In genomic region chr12:13223941-13224340, GRCh38 we compare ENCODE assay signal across 22 cellular contexts. TPM values are rescaled to one million over a fixed set of nuclear protein-coding genes. Genes with fewer than 3 reads are reported as not detected.
DNase-seq lines count a peak whose midpoint lies in the region; ATAC-seq and TF ChIP-seq lines count a peak whose summit lies in the region.
"Had no signal": no experiment of that assay in that cellular context is flagged by ENCODE, and none has a peak within 500 bp of the region (broad histone marks: within the 10 kb centered on the region; RNA-seq: fewer than 3 reads in every experiment).

No MANE protein-coding gene starts in this region.

- ATAC-seq in HG02885 (IDR thresholded peaks at IDR 0.05; ENCODE audit: poor library complexity, unreplicated experiment) = no peak
- ATAC-seq: K562; left lung; mucosa of descending colon; stimulated activated naive CD8-positive, alpha-beta T cell treated with anti-CD3 and anti-CD28 coated beads, Interleukin-15, amount 100 ng/mL, for 72 hours; WTC11 had no signal

- H3K9me3 ChIP-seq in SJCRH30 (replicated peaks) (no peaks in the 10 kb centered on the region), subcutaneous abdominal adipose tissue (ENCODE audit: control insufficient read depth in 5 of 5, low read length in 5 of 5) (no peaks in the 10 kb centered on the region)
- H3K9me3 ChIP-seq: left lung, mucosa of descending colon, psoas muscle, transverse colon had no signal

- H3K4me1 ChIP-seq in SJCRH30 = peaks cover 25% of the 10 kb centered on the region
- peaks cover 4 to 25% (median 18%) of the 10 kb centered on the region in 5 donors for H3K4me1 ChIP-seq in subcutaneous abdominal adipose tissue (ENCODE audit: control insufficient read depth in 5 of 5, insufficient read depth in 5 of 5, low read length in 5 of 5)
- H3K4me1 ChIP-seq: neural progenitor cell, psoas muscle had no signal

- H3K36me3 ChIP-seq in SJCRH30 (no peaks in the 10 kb centered on the region), subcutaneous abdominal adipose tissue (ENCODE audit: control insufficient read depth in 5 of 5, insufficient read depth in 5 of 5, low read length in 5 of 5) (peaks cover 0 to 2% (median under 1%) of the 10 kb centered on the region in 5 donors)
- H3K36me3 ChIP-seq: left lung, neural progenitor cell, transverse colon had no signal

- TF ChIP-seq CTCF in fibroblast of mammary gland (conservative IDR thresholded peaks at IDR 0.05; ENCODE audit: control insufficient read depth, insufficient read depth, low read depth, low read length) = no peak

- peak; percentile 67 for DNase-seq in GM03348 (ENCODE audit: low spot score)
- DNase-seq in SJCRH30 = no peak
- peak; percentile 35 for DNase-seq in fibroblast of mammary gland (ENCODE audit: low read depth)
- DNase-seq in NCI-H345 (lab: John Stamatoyannopoulos, UW) = no peak
- DNase-seq in kidney glomerular epithelial cell (lab: John Stamatoyannopoulos, UW) = no peak
- DNase-seq: activated CD4-positive, alpha-beta T cell treated with anti-CD3 and anti-CD28 coated beads, Interleukin-2, amount 50 U/mL, for 4 hours; activated naive CD4-positive, alpha-beta T cell treated with anti-CD3 and anti-CD28 coated beads for 36 hours; anterior cingulate cortex; erythroblast; glutamatergic neuron; left lung; mucosa of descending colon; NCI-H82; psoas muscle; stimulated activated CD4-positive, alpha-beta T cell treated with anti-CD3 and anti-CD28 coated beads, Interleukin-4, amount 100 ng/mL, for 24 hours; stimulated activated naive CD8-positive, alpha-beta T cell treated with anti-CD3 and anti-CD28 coated beads, Interleukin-15, amount 100 ng/mL, for 72 hours; transverse colon had no signal

- H3K4me3 ChIP-seq in SJCRH30 (no peak overlapping the region), fibroblast of mammary gland (ENCODE audit: control insufficient read depth, low read depth, low read length) (no peak overlapping the region), subcutaneous abdominal adipose tissue (ENCODE audit: low read depth in 1 of 5, low read length in 5 of 5) (no peak overlapping the region)
- H3K4me3 ChIP-seq: K562, left lung, mucosa of descending colon, neural progenitor cell, psoas muscle, transverse colon had no signal

- peak overlapping the region; percentile 49 for H3K27ac ChIP-seq in SJCRH30
- peak overlapping the region; percentile 81 for H3K27ac ChIP-seq in subcutaneous abdominal adipose tissue (ENCODE audit: low read depth, low read length)
- H3K27ac ChIP-seq: left lung, neural progenitor cell, psoas muscle, transverse colon had no signal

- no peaks in the 10 kb centered on the region for H3K27me3 ChIP-seq in SJCRH30
- H3K27me3 ChIP-seq in subcutaneous abdominal adipose tissue (ENCODE audit: control insufficient read depth in 5 of 5, insufficient read depth in 4 of 5, low read length in 5 of 5) = no peaks in the 10 kb centered on the region
- H3K27me3 ChIP-seq: left lung, neural progenitor cell, transverse colon had no signal

- peak overlapping the region in 1 of 5 donors; percentile 21 for H3K9ac ChIP-seq in subcutaneous abdominal adipose tissue (ENCODE audit: low read length in 5 of 5)
- H3K9ac ChIP-seq: neural progenitor cell had no signal

RNA-seq across cellular contexts. Expression of gene EMP1, which starts 27.4 kb away (rescaled TPM):
- 3.4 and 7.5 TPM in 2 replicates for total RNA-seq in SJCRH30 (2014; rRNA removed; shearing (Covaris generic))

Comparison
In these comparisons a context has a peak if more than half of its experiments do, and no peak if none do; other contexts are left out.
1. DNase-seq: peak in GM03348 (single experiment) and fibroblast of mammary gland (single experiment); none in SJCRH30 (0 of 2), NCI-H345 (single experiment) and kidney glomerular epithelial cell (single experiment).